Comparison of ENCODE assay signal across 1 cellular context in genomic region chr2:197096649-197097048, GRCh38.
TF ChIP-seq lines count a peak whose summit lies in the region.

No MANE protein-coding gene starts in this region.

TF ChIP-seq in endothelial cell of umbilical vein, 7 proteins besides CTCF, POLR2A, EP300 and RAD21:
- TF ChIP-seq GATA2 (IDR thresholded peaks at IDR 0.05; ENCODE audit: insufficient read depth, insufficient read length, low read depth, low read length) (no peak), FOS (IDR thresholded peaks at IDR 0.05; ENCODE audit: borderline replicate concordance, insufficient read depth, low read length) (no peak), MYC (IDR thresholded peaks at IDR 0.05; ENCODE audit: low read depth, low read length) (no peak), EZH2 (IDR thresholded peaks at IDR 0.05; ENCODE audit: borderline replicate concordance, low read depth, low read length, severe bottlenecking) (no peak), POLR2AphosphoS5 (IDR thresholded peaks at IDR 0.05; ENCODE audit: insufficient read depth, low read depth, low read length) (no peak), JUN (IDR thresholded peaks at IDR 0.05; ENCODE audit: borderline replicate concordance, insufficient read depth, insufficient read length, low read depth) (no peak)
- TF ChIP-seq, protein P1, sequence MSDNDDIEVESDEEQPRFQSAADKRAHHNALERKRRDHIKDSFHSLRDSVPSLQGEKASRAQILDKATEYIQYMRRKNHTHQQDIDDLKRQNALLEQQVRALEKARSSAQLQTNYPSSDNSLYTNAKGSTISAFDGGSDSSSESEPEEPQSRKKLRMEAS (IDR thresholded peaks at IDR 0.05; ENCODE audit: insufficient read depth, insufficient read length) = no peak
